In genomic region chr19:3239367-3239766, GRCh38 we compare ENCODE assay signal across 27 cellular contexts. TPM values are rescaled to one million over a fixed set of nuclear protein-coding genes. Genes with fewer than 3 reads are reported as not detected.
"Had no signal": no experiment of that assay in that cellular context is flagged by ENCODE, and none has a peak within 500 bp of the region (broad histone marks: within the 10 kb centered on the region; RNA-seq: fewer than 3 reads in every experiment).

No MANE protein-coding gene starts in this region.

- H3K27me3 ChIP-seq: testis, thyroid gland, upper lobe of left lung, upper lobe of right lung, uterus, vagina had no signal

- H3K27ac ChIP-seq: stomach, suprapubic skin, testis, thoracic aorta, thyroid gland, tibial artery, tibial nerve, transverse colon, upper lobe of left lung, upper lobe of right lung, uterus, vagina had no signal

- H3K9me3 ChIP-seq: stomach, suprapubic skin, testis, thoracic aorta, thyroid gland, tibial artery, transverse colon, upper lobe of left lung, upper lobe of right lung, uterus, vagina had no signal

- H3K4me1 ChIP-seq: stomach, suprapubic skin, testis, thyroid gland, tibial artery, tibial nerve, transverse colon, upper lobe of left lung, upper lobe of right lung, uterus, vagina had no signal

- H3K36me3 ChIP-seq: stomach, suprapubic skin, thoracic aorta, thyroid gland, tibial artery, tibial nerve, transverse colon, upper lobe of left lung, upper lobe of right lung, uterus, vagina had no signal

- H3K4me3 ChIP-seq: stomach, suprapubic skin, testis, thoracic aorta, thyroid gland, tibial artery, tibial nerve, transverse colon, upper lobe of left lung, upper lobe of right lung, uterus, vagina had no signal

- DNase-seq: stimulated activated CD4-positive, alpha-beta T cell treated with anti-CD3 and anti-CD28 coated beads, Interleukin-2, amount 100 ng/mL, for 24 hours; stimulated activated CD4-positive, alpha-beta T cell treated with anti-CD3 and anti-CD28 coated beads, Interleukin-2, amount 100 ng/mL, for 48 hours; stimulated activated CD4-positive, alpha-beta T cell treated with anti-CD3 and anti-CD28 coated beads, Interleukin-4, amount 100 ng/mL, for 1 hour; stimulated activated CD4-positive, alpha-beta T cell treated with anti-CD3 and anti-CD28 coated beads, Interleukin-4, amount 100 ng/mL, for 24 hours; stimulated activated CD8-positive, alpha-beta memory T cell treated with anti-CD3 and anti-CD28 coated beads, Interleukin-4, amount 100 ng/mL, for 48 hours; stimulated activated naive B cell treated with anti-CD40 and anti-IgM and Interleukin-4, amounts not matched to agents 10 μg/mL and 1 μg/mL and 100 μg/mL, for 72 hours; stimulated activated naive CD4-positive, alpha-beta T cell; stimulated activated naive CD4-positive, alpha-beta T cell treated with Interleukin-2 at 50 U/mL for 16 hours; stimulated activated naive CD8-positive, alpha-beta T cell treated with anti-CD3 and anti-CD28 coated beads, Interleukin-15, amount 100 ng/mL, for 72 hours; stimulated activated naive CD8-positive, alpha-beta T cell treated with anti-CD3 and anti-CD28 coated beads, Interleukin-15, Interleukin-2, amounts not matched to agents 100 U/mL and 50 U/mL, for 24 hours; stomach; substantia nigra; testis; thyroid gland; tibial artery; transverse colon; upper lobe of left lung; upper lobe of right lung; uterus had no signal

- ATAC-seq: stimulated activated effector memory CD8-positive, alpha-beta T cell treated with anti-CD3 and anti-CD28 coated beads, Interleukin-12 subunit alpha, Interleukin-12 subunit beta, amount 100 ng/mL, for 72 hours; stimulated activated memory B cell treated with anti-CD40 and anti-IgM and Interleukin-4, amounts not matched to agents 10 μg/mL and 1 μg/mL and 100 μg/mL, for 72 hours; stimulated activated naive B cell treated with anti-CD40 and anti-IgM and Interleukin-4, amounts not matched to agents 10 μg/mL and 1 μg/mL and 100 μg/mL, for 72 hours; stimulated activated naive CD8-positive, alpha-beta T cell treated with anti-CD3 and anti-CD28 coated beads, Interleukin-15, amount 100 ng/mL, for 72 hours; stimulated activated naive CD8-positive, alpha-beta T cell treated with anti-CD3 and anti-CD28 coated beads, Interleukin-15, Interleukin-2, amounts not matched to agents 100 U/mL and 50 U/mL, for 24 hours; upper lobe of right lung had no signal

- FAIRE-seq: urothelium cell line had no signal

RNA-seq across cellular contexts. Expression of gene CELF5, which starts 14.9 kb away (rescaled TPM):
- total RNA-seq: subcutaneous adipose tissue, thoracic aorta, thyroid gland, tibial nerve, upper lobe of right lung, vagina had no signal
